In the genomic region with DNA sequence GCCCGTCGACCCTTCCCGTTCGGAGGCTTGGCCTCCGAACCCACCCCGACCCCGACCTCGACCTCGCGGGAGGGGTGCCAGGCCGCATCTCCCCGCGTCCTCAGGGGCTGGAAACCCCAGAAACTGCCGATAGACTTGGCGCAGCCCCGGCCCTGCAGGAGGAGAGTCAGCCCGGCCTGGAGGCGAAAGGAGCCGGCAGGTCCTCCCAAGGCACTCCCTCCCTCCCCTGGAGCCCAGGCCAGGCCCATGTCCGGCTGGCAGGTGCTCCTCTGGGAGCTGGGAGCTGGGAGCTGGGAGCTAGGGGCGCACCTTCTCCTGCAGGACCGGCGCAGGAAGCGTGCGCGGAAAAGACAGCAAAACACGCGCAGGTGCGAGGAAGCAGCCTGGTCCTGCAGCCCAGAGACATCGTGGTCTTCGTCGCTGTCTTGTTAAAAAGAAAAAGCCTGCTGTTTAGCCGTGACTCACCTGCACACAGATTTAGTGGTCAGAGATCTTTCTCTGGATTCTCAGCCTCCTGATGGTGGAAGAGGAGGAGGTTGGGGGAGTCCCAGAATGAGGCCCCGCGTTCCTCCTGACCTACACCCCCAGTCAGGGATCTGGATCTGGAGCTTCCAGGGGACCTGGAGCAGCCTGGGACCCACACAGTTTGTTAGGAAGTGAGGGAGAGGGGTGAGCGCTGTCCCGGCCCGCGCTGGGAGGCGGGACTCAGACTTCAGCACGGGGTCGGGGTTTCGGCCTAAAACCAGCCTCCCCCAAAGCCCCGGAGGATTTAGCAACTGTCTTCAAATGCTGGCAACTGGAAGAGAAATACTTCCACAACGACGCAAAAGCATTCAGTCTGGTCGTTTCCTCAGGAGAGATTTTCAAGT, we compare ENCODE assay signal across 8 cellular contexts. TPM values are rescaled to one million over a fixed set of nuclear protein-coding genes. Genes with fewer than 3 reads are reported as not detected.
DNase-seq lines count a peak whose midpoint lies in the region; ATAC-seq and TF ChIP-seq lines count a peak whose summit lies in the region.

No MANE protein-coding gene starts in this region.

- TF ChIP-seq EP300 in esophagus muscularis mucosa (IDR thresholded peaks at IDR 0.05), result no peak

- no peaks in the 10 kb centered on the region for H3K9me2 ChIP-seq in GM23248 (ENCODE audit: insufficient read depth)

- WGBS in GM23248 (ENCODE audit: low coverage in 1 of 2, low lambda C conversion rate in 2 of 2, missing lambda C conversion rate in 2 of 2), 2 experiments, result 48 to 55% methylated on average over 45 to 47 of the region's 47 CpGs
- WGBS in esophagus muscularis mucosa, result 56% methylated on average over 19 of the region's 47 CpGs

- no peaks in the 10 kb centered on the region for H3K79me2 ChIP-seq in GM23248 (ENCODE audit: insufficient read depth)

- TF ChIP-seq CTCF in Panc1 (IDR thresholded peaks at IDR 0.05) (no peak), esophagus muscularis mucosa (IDR thresholded peaks at IDR 0.05) (no peak), neural crest cell (conservative IDR thresholded peaks at IDR 0.05) (no peak), BE2C (IDR thresholded peaks at IDR 0.05; ENCODE audit: low read depth, low read length) (no peak)

- H3K4me3 Mint-ChIP-seq in neural crest cell, result peak overlapping the region; percentile 84

- H3K27me3 Mint-ChIP-seq in neural crest cell (ENCODE audit: low read depth), result peaks cover 63% of the 10 kb centered on the region

- ATAC-seq in Panc1 (peak; percentile 39), GM19351 (IDR thresholded peaks at IDR 0.05; ENCODE audit: unreplicated experiment) (no peak)

- peaks cover 17% of the 10 kb centered on the region for H3K4me1 Mint-ChIP-seq in neural crest cell

- peak overlapping the region; percentile 80; the same call in 1 of the 2 replicates for H2AFZ ChIP-seq in GM23248

- peaks cover 18% of the 10 kb centered on the region for H3K4me1 ChIP-seq in GM23248 (ENCODE audit: insufficient read depth)
- peaks cover 37% of the 10 kb centered on the region for H3K4me1 ChIP-seq in Panc1 (ENCODE audit: control insufficient read depth, insufficient read depth, low read length)
- peaks cover 21 to 72% (median 66%) of the 10 kb centered on the region in 4 donors for H3K4me1 ChIP-seq in esophagus muscularis mucosa
- H3K4me1 ChIP-seq in BE2C, result 0 out of 2 replicates have a peak, but pooled peaks cover 2% of the 10 kb centered on the region
- no peaks in the 10 kb centered on the region for H3K4me1 ChIP-seq in SJCRH30

- DNase-seq in GM23248, result no peak
- DNase-seq in Panc1 (ENCODE audit: low read depth, low spot score), result no peak
- no peak for DNase-seq in esophagus muscularis mucosa (ENCODE audit: extremely low spot score)
- no peak for DNase-seq in neural crest cell (ENCODE audit: low read depth, low spot score)
- no peak for DNase-seq in BE2C
- no peak for DNase-seq in SJCRH30
- no peak for DNase-seq in AML-193 (lab: John Stamatoyannopoulos, UW)

- peaks cover 32% of the 10 kb centered on the region for H3F3A ChIP-seq in GM23248 (ENCODE audit: insufficient read depth)

- no peaks in the 10 kb centered on the region for H4K20me1 ChIP-seq in GM23248 (ENCODE audit: insufficient read depth)

- H3K9me3 ChIP-seq in GM23248 (ENCODE audit: low read depth) (no peaks in the 10 kb centered on the region), Panc1 (ENCODE audit: control insufficient read depth, insufficient read depth, low read depth, low read length) (no peaks in the 10 kb centered on the region), esophagus muscularis mucosa (no peaks in the 10 kb centered on the region), BE2C (no peaks in the 10 kb centered on the region), SJCRH30 (replicated peaks) (no peaks in the 10 kb centered on the region)

- no peaks in the 10 kb centered on the region for H3K36me3 ChIP-seq in GM23248 (ENCODE audit: low read depth)
- no peaks in the 10 kb centered on the region for H3K36me3 ChIP-seq in Panc1 (ENCODE audit: control insufficient read depth, insufficient read depth, low read length)
- no peaks in the 10 kb centered on the region for H3K36me3 ChIP-seq in esophagus muscularis mucosa
- H3K36me3 ChIP-seq in BE2C, result no peaks in the 10 kb centered on the region
- H3K36me3 ChIP-seq in SJCRH30, result no peaks in the 10 kb centered on the region

- in situ Hi-C loops in GM23248 (cut with MboI) (no loop called here), Panc1 (cut with HindIII; ENCODE audit: low pct_unique_long_range_greater_than_20kb, low sequenced_read_pairs) (no loop called here)

- H3K4me2 ChIP-seq in GM23248 (ENCODE audit: unreplicated experiment), result peak overlapping the region; percentile 67

- H3K27me3 ChIP-seq in GM23248 (replicated peaks; ENCODE audit: insufficient read depth), result no peaks in the 10 kb centered on the region
- no peaks in the 10 kb centered on the region for H3K27me3 ChIP-seq in Panc1 (ENCODE audit: control insufficient read depth, insufficient read depth, low read length)
- peaks cover 0 to 41% (median 3%) of the 10 kb centered on the region in 4 donors for H3K27me3 ChIP-seq in esophagus muscularis mucosa
- no peaks in the 10 kb centered on the region for H3K27me3 ChIP-seq in BE2C
- H3K27me3 ChIP-seq in SJCRH30, result no peaks in the 10 kb centered on the region

- no peak overlapping the region for H3K4me3 ChIP-seq in GM23248
- H3K4me3 ChIP-seq in Panc1 (ENCODE audit: low read depth in 2 of 2, low read length in 2 of 2), result peak overlapping the region; percentile 77 to 86
- H3K4me3 ChIP-seq in esophagus muscularis mucosa, result peak overlapping the region; percentile 69 to 84 (median 76)
- no peak overlapping the region for H3K4me3 ChIP-seq in BE2C (ENCODE audit: low read depth, low read length)
- no peak overlapping the region for H3K4me3 ChIP-seq in SJCRH30

- H3K9ac ChIP-seq in GM23248, result no peak overlapping the region

- H3K27ac ChIP-seq in GM23248 (no peak overlapping the region), Panc1 (ENCODE audit: low read length) (peak overlapping the region; percentile 72), esophagus muscularis mucosa (replicated peaks in 1 of 4) (peak overlapping the region; percentile 86 to 92 (median 90)), SJCRH30 (no peak overlapping the region)

- no peak for TF ChIP-seq POLR2A in esophagus muscularis mucosa (IDR thresholded peaks at IDR 0.05; ENCODE audit: low read depth)

- no peaks in the 10 kb centered on the region for H3K36me3 Mint-ChIP-seq in neural crest cell (ENCODE audit: low read depth)

- no peak overlapping the region for H3K27ac Mint-ChIP-seq in neural crest cell (ENCODE audit: unreplicated experiment)

- POLR2A ChIA-PET in Panc1 (lab: Charles Lee), result no interaction called here

- BruUV-seq in Panc1 (replicated peaks; lab: Mats Ljungman, UMichigan), result no TSS peak

- CTCF ChIA-PET in Panc1 (lab: Charles Lee), result interaction anchor here (0.7 to 2.9 kb wide), 2 partner anchors 79 to 242 kb away, joined by 9 to 11 read pairs; no protein-coding TSS in a partner anchor

- no peaks in the 10 kb centered on the region for H3K9me3 Mint-ChIP-seq in neural crest cell

- intact Hi-C loops in Panc1 (cut with micrococcal nuclease; ENCODE audit: unreplicated experiment), result loop anchor here (2.0 kb wide), 1 partner anchor 78 kb away; no protein-coding TSS in a partner anchor
- intact Hi-C loops in esophagus muscularis mucosa (cut with DNase I), result loop anchor here (5.0 kb wide), 2 partner anchors 46 to 66 kb away; no protein-coding TSS in a partner anchor

RNA-seq across cellular contexts. Expression of gene MBP, which starts 0.7 kb away (rescaled TPM):
- 2.2 and 2.7 TPM in 2 replicates for total RNA-seq in GM23248 (2014; rRNA removed; shearing (Covaris generic))
- 2.9 and 3.3 TPM in 2 replicates for polyA plus RNA-seq in GM23248 (2016; fragmentation: Nextera tagmentation; extraction: Ambion mirVana)
- total RNA-seq in Panc1 (2021; ENCODE audit: unreplicated experiment) (88.8 TPM), esophagus muscularis mucosa (10 to 100 TPM; 21.9 to 31.3 (median 27.3) TPM), neural crest cell (1.6 and 2.0 TPM in 2 replicates)
- polyA plus RNA-seq in Panc1 (2012; ENCODE audit: insufficient read length), result 59.2 TPM
- 0.56 TPM for polyA plus RNA-seq in BE2C (2012; ENCODE audit: insufficient read depth, insufficient read length, low read depth)
- 0.20 TPM in 1 of 2 replicates, not detected in the other for total RNA-seq in SJCRH30 (2014; rRNA removed; shearing (Covaris generic))

Comparison
In these comparisons a context has a peak if more than half of its experiments do, and no peak if none do; other contexts are left out.
1. H3K27ac ChIP-seq: peak in Panc1 (single experiment) and esophagus muscularis mucosa (4 of 4); none in GM23248 (single experiment) and SJCRH30 (single experiment).
2. H3K4me3 ChIP-seq: peak in Panc1 (2 of 2) and esophagus muscularis mucosa (4 of 4); none in GM23248 (single experiment), BE2C (single experiment) and SJCRH30 (single experiment).